8 cellular contexts compared by ENCODE assay signal in the genomic region with DNA sequence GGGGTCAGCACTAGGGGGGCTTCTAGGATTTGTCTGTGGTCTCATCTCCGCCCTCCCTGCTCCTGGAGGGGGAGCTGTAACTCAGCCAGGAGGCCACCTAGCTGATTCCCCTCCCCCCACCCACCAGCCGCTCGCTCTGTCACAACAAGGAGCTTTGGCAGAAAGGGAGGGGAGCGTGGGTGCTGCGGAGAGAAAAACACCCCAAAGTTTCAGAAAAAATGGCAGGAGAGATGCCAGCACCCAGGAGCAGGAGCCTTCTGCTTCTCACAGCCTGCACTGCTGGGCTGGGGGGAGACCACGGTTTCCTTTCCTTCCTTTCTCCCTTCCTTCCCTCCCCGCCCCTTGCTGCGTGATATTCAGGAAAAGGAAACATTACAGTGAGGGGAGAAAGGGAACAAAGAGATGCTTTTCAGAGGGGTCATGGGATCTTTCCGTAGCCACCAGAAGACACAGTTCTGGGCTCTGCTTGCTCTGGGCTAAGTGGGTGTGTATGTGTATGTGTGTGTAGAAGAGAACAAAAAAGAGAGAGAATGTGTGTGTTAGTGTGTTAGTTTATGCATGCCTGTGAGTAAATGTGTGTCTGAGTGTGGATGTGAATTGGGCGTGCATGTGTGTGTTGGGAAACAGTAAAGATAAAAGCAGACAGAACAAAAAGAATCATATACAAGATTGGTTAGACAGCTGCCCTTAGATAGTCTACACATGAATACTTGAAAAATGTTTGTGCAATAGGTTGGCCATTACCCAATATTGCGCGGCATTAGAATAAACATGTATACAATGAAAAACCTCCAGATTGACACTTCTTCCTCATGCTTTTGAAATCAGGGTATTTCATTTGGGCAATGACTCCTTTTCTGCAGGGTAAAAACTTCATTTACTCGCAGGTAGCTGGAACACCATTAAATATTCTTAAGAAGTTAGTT. TPM values are rescaled to one million over a fixed set of nuclear protein-coding genes. Genes with fewer than 3 reads are reported as not detected.
DNase-seq lines count a peak whose midpoint lies in the region; ATAC-seq and TF ChIP-seq lines count a peak whose summit lies in the region.

No MANE protein-coding gene starts in this region.

- no peaks in the 10 kb centered on the region for H3K36me3 Mint-ChIP-seq in activated naive CD8-positive, alpha-beta T cell treated with anti-CD3 and anti-CD28 coated beads, Interleukin-2, amount 10 ng/mL, durations not matched to agents 7 days and 5 days

- no peak for ATAC-seq in activated naive CD8-positive, alpha-beta T cell treated with anti-CD3 and anti-CD28 coated beads, Interleukin-2, amount 10 ng/mL, durations not matched to agents 7 days and 5 days (ENCODE audit: low read depth)
- no peak for ATAC-seq in GM21528 (IDR thresholded peaks at IDR 0.05; ENCODE audit: low FRiP score, unreplicated experiment)
- ATAC-seq in GM19328 (IDR thresholded peaks at IDR 0.05; ENCODE audit: unreplicated experiment), result no peak

- H3K36me3 ChIP-seq in HAP-1 (replicated peaks) (no peaks in the 10 kb centered on the region), left ventricle myocardium inferior (no peaks in the 10 kb centered on the region)

- peak in 1 of 2 experiments; percentile 38 for DNase-seq in HAP-1 (ENCODE audit: low spot score in 2 of 2)
- no peak for DNase-seq in activated naive CD8-positive, alpha-beta T cell treated with anti-CD3 and anti-CD28 coated beads, Interleukin-2, amount 10 ng/mL, durations not matched to agents 7 days and 5 days
- no peak for DNase-seq in left ventricle myocardium inferior
- no peak for DNase-seq in retinal pigment epithelial cell (ENCODE audit: low read depth)
- no peak for DNase-seq in stimulated activated naive CD4-positive, alpha-beta T cell treated with Interleukin-2 at 50 U/mL for 16 hours (lab: John Stamatoyannopoulos, UW)
- DNase-seq in NCI-H2029 (lab: John Stamatoyannopoulos, UW), result no peak

- peak; percentile 9 for TF ChIP-seq CTCF in left ventricle myocardium inferior (IDR thresholded peaks at IDR 0.05; ENCODE audit: borderline replicate concordance)
- TF ChIP-seq CTCF in retinal pigment epithelial cell (conservative IDR thresholded peaks at IDR 0.05; ENCODE audit: low read depth, low read length), result peak; percentile 46

- peak overlapping the region; percentile 23 for H3K4me3 Mint-ChIP-seq in activated naive CD8-positive, alpha-beta T cell treated with anti-CD3 and anti-CD28 coated beads, Interleukin-2, amount 10 ng/mL, durations not matched to agents 7 days and 5 days

- peaks cover 77% of the 10 kb centered on the region for H3K27me3 Mint-ChIP-seq in activated naive CD8-positive, alpha-beta T cell treated with anti-CD3 and anti-CD28 coated beads, Interleukin-2, amount 10 ng/mL, durations not matched to agents 7 days and 5 days

- H3K9me3 Mint-ChIP-seq in activated naive CD8-positive, alpha-beta T cell treated with anti-CD3 and anti-CD28 coated beads, Interleukin-2, amount 10 ng/mL, durations not matched to agents 7 days and 5 days, result no peaks in the 10 kb centered on the region

- H3K4me1 ChIP-seq in HAP-1 (peaks cover 11% of the 10 kb centered on the region), left ventricle myocardium inferior (peaks cover 16% of the 10 kb centered on the region)

- no peaks in the 10 kb centered on the region for H3K9me3 ChIP-seq in HAP-1
- H3K9me3 ChIP-seq in left ventricle myocardium inferior (replicated peaks), result no peaks in the 10 kb centered on the region

- in situ Hi-C loops in HAP-1 (cut with MboI; ENCODE audit: low sequenced_read_pairs), result no loop called here

- POLR2A ChIA-PET in activated naive CD8-positive, alpha-beta T cell treated with anti-CD3 and anti-CD28 coated beads, Interleukin-2, amount 10 ng/mL, durations not matched to agents 7 days and 5 days (lab: Charles Lee), result no interaction called here

- H3K27me3 ChIP-seq in HAP-1 (ENCODE audit: low read depth) (no peaks in the 10 kb centered on the region; the same call in 1 of the 2 replicates), left ventricle myocardium inferior (ENCODE audit: low read depth) (no peaks in the 10 kb centered on the region)

- H3K4me1 Mint-ChIP-seq in activated naive CD8-positive, alpha-beta T cell treated with anti-CD3 and anti-CD28 coated beads, Interleukin-2, amount 10 ng/mL, durations not matched to agents 7 days and 5 days, result peaks cover 7% of the 10 kb centered on the region

- H3K4me3 ChIP-seq in HAP-1, result peak overlapping the region; percentile 25
- H3K4me3 ChIP-seq in left ventricle myocardium inferior, result peak overlapping the region; percentile 62
- H3K4me3 ChIP-seq in retinal pigment epithelial cell (ENCODE audit: low read length), result peak overlapping the region; percentile 60

- intact Hi-C loops in left ventricle myocardium inferior (cut with micrococcal nuclease), result no loop called here

- H3K27ac ChIP-seq in left ventricle myocardium inferior (replicated peaks), result peak overlapping the region; percentile 43

- H3K27ac Mint-ChIP-seq in activated naive CD8-positive, alpha-beta T cell treated with anti-CD3 and anti-CD28 coated beads, Interleukin-2, amount 10 ng/mL, durations not matched to agents 7 days and 5 days, result no peak overlapping the region

RNA-seq across cellular contexts. Expression of gene HSPA9, which starts 36.4 kb away (rescaled TPM):
- total RNA-seq in activated naive CD8-positive, alpha-beta T cell treated with anti-CD3 and anti-CD28 coated beads, Interleukin-2, amount 10 ng/mL, durations not matched to agents 7 days and 5 days, result 100 to 1,000 TPM; 168 to 183 TPM
- total RNA-seq in left ventricle myocardium inferior, result 291 TPM
